ENCODE assay signal across 8 cellular contexts in the genomic region with DNA sequence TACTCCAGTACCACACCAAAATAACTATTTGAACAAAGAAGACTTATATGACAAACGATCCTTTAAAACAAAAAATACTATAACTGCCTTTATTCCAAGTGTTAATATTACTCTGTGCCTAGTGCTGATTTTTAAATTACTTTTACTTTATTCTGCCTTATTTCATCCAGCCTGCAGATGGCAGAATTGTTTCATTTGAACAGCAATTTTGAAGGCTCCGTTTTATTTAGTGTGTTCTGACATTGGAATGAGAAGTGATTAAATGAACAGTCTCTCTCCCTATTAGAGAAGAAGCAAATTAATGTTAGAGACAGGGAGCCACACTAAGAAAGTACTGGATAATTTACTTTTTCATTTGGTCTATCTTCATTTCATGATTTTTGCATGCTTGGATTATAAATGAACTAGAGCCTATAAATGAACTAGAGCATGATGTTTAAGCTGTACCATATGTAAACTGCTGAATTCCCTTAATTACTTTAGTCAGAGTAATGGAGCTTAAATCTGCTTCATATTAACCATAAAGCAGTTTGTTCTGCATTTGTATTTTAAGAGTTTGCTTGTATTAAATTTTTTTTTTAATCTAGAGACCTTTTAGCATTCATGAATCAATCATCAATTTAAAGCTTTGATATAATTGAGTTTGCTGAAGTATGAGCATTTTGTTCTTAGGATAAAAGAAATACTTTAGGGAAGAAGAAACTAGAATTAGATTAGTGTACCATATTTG. TPM values are rescaled to one million over a fixed set of nuclear protein-coding genes. Genes with fewer than 3 reads are reported as not detected.
DNase-seq lines count a peak whose midpoint lies in the region; ATAC-seq and TF ChIP-seq lines count a peak whose summit lies in the region.

No MANE protein-coding gene starts in this region.

- TF ChIP-seq CTCF in LNCAP (IDR thresholded peaks at IDR 0.05) (peak; percentile 83), epithelial cell of esophagus (IDR thresholded peaks at IDR 0.05; ENCODE audit: insufficient read depth, low read depth, low read length, missing control alignments) (peak; percentile 56), neural cell (IDR thresholded peaks at IDR 0.05; ENCODE audit: poor library complexity, severe bottlenecking) (peak; percentile 88)

- peak; percentile 92 for TF ChIP-seq RAD21 in neural cell (conservative IDR thresholded peaks at IDR 0.05)

- peak; percentile 18 for DNase-seq in activated CD4-positive, CD25-positive, alpha-beta regulatory T cell treated with anti-CD3 and anti-CD28 coated beads, Interleukin-2, amount 50 U/mL, for 16 hours (ENCODE audit: low read depth, low spot score)
- no peak for DNase-seq in activated CD4-positive, CD25-positive, alpha-beta regulatory T cell (lab: John Stamatoyannopoulos, UW)
- DNase-seq in SK-MEL-5 (ENCODE audit: low read depth, low spot score) (peak; percentile 69), epithelial cell of esophagus (ENCODE audit: low read depth) (peak; percentile 56)

- no peak overlapping the region for H3K4me2 ChIP-seq in neural cell (ENCODE audit: low read length)

- no peak for ATAC-seq in GM19328 (IDR thresholded peaks at IDR 0.05; ENCODE audit: unreplicated experiment)
- ATAC-seq in GM18868 (IDR thresholded peaks at IDR 0.05; ENCODE audit: unreplicated experiment) = no peak

- H3K4me3 ChIP-seq in epithelial cell of esophagus (ENCODE audit: low read length) = no peak overlapping the region
- H3K4me3 ChIP-seq in neural cell (ENCODE audit: low read length) = no peak overlapping the region

- no peak for TF ChIP-seq EP300 in neural cell (conservative IDR thresholded peaks at IDR 0.05; ENCODE audit: poor library complexity, severe bottlenecking)

- peak overlapping the region; percentile 0 for H3K9ac ChIP-seq in neural cell (ENCODE audit: low read length)

- H3K27me3 ChIP-seq in neural cell (ENCODE audit: insufficient read depth, low read depth, low read length) = no peaks in the 10 kb centered on the region

- no peaks in the 10 kb centered on the region for H3K9me2 ChIP-seq in neural cell (ENCODE audit: insufficient read depth, low read length)

- H3F3A ChIP-seq in neural cell (ENCODE audit: insufficient read depth, low read length, poor library complexity, severe bottlenecking) = no peaks in the 10 kb centered on the region

- no peak overlapping the region for H2AFZ ChIP-seq in neural cell (ENCODE audit: low read depth, low read length)

- no peaks in the 10 kb centered on the region for H4K20me1 ChIP-seq in neural cell (ENCODE audit: insufficient read depth)

- H3K9me3 ChIP-seq in neural cell (ENCODE audit: low read length) = no peaks in the 10 kb centered on the region

- peaks cover 1% of the 10 kb centered on the region for H3K36me3 ChIP-seq in neural cell (ENCODE audit: insufficient read depth, low read length)

- no peak overlapping the region for H3K27ac ChIP-seq in neural cell (ENCODE audit: low read length)

- in situ Hi-C loops in SK-MEL-5 (cut with HindIII; ENCODE audit: low pct_unique_long_range_greater_than_20kb, low sequenced_read_pairs) = no loop called here

- peaks cover 56% of the 10 kb centered on the region for H3K79me2 ChIP-seq in neural cell (replicated peaks; ENCODE audit: insufficient read depth, low read length)

TF ChIP-seq in neural cell, 6 proteins besides CTCF, POLR2A, EP300 and RAD21:
- TF ChIP-seq EZH2 (IDR thresholded peaks at IDR 0.05; ENCODE audit: borderline replicate concordance, insufficient read depth, low read length, poor library complexity, severe bottlenecking) = no peak
- TF ChIP-seq SMC3 (conservative IDR thresholded peaks at IDR 0.05; ENCODE audit: poor library complexity) = peak; percentile 92

RNA-seq across cellular contexts. Expression of a gene that starts 9.8 kb away (rescaled TPM):
- 48.8 and 53.0 TPM in 2 replicates for total RNA-seq in SK-MEL-5 (2014; rRNA removed; shearing (Covaris generic))
- polyA plus RNA-seq in SK-MEL-5 (2015; cell fraction: cytosol; rRNA removed) = 33.2 and 50.5 TPM in 2 replicates
- polyA plus RNA-seq in SK-MEL-5 (2015; cell fraction: nucleus; rRNA removed) = 36.2 and 45.1 TPM in 2 replicates
- 53.6 and 59.8 TPM in 2 replicates for polyA plus RNA-seq in neural cell
- polyA minus RNA-seq in neural cell = 106 and 109 TPM in 2 replicates

RNA-seq across cellular contexts. Expression of a gene that starts 10.1 kb away (rescaled TPM):
- 29.4 and 39.7 TPM in 2 replicates for total RNA-seq in SK-MEL-5 (2014; rRNA removed; shearing (Covaris generic))
- polyA plus RNA-seq in SK-MEL-5 (2015; cell fraction: cytosol; rRNA removed) = 19.7 and 29.7 TPM in 2 replicates
- polyA plus RNA-seq in SK-MEL-5 (2015; cell fraction: nucleus; rRNA removed) = 42.4 and 57.5 TPM in 2 replicates
- polyA plus RNA-seq in neural cell = 45.9 and 52.3 TPM in 2 replicates
- 30.9 and 31.5 TPM in 2 replicates for polyA minus RNA-seq in neural cell

Comparison
In these comparisons a context has a peak if more than half of its experiments do, and no peak if none do; other contexts are left out.
1. DNase-seq: peak in activated CD4-positive, CD25-positive, alpha-beta regulatory T cell treated with anti-CD3 and anti-CD28 coated beads, Interleukin-2, amount 50 U/mL, for 16 hours (single experiment), SK-MEL-5 (single experiment) and epithelial cell of esophagus (single experiment); none in activated CD4-positive, CD25-positive, alpha-beta regulatory T cell (0 of 4).
2. Peak in every context shown above with its lines, with median percentiles within 50 percentile points of each other: CTCF ChIP-seq.